In genomic region chr4:159766241-159766640, GRCh38 we compare ENCODE assay signal across 13 cellular contexts.
"Had no signal": no experiment of that assay in that cellular context is flagged by ENCODE, and none has a peak within 500 bp of the region (broad histone marks: within the 10 kb centered on the region; RNA-seq: fewer than 3 reads in every experiment).

No MANE protein-coding gene starts in this region.

- H3K36me3 ChIP-seq: cardiac muscle cell, lower lobe of right lung, neutrophil had no signal

- H3K4me3 ChIP-seq: cardiac muscle cell, lower lobe of right lung, smooth muscle cell had no signal

- ATAC-seq: esophagus mucosa; left cardiac atrium; lower lobe of right lung; naive thymus-derived CD4-positive, alpha-beta T cell; stimulated activated naive B cell treated with anti-CD40 and anti-IgM and Interleukin-4, amounts not matched to agents 10 μg/mL and 1 μg/mL and 100 μg/mL, for 72 hours; WTC11 had no signal

- H3K4me2 ChIP-seq: smooth muscle cell had no signal

- H3K9me3 ChIP-seq: lower lobe of right lung, neutrophil had no signal

- H3K4me1 ChIP-seq: lower lobe of right lung had no signal

- DNase-seq: activated CD4-positive, alpha-beta T cell treated with anti-CD3 and anti-CD28 coated beads, Interleukin-2, amount 10 ng/mL, durations not matched to agents 7 days and 5 days; activated naive CD4-positive, alpha-beta T cell treated with anti-CD3 and anti-CD28 coated beads, Interleukin-2, amount 10 ng/mL, durations not matched to agents 7 days and 5 days; glutamatergic neuron; left cardiac atrium; lower lobe of right lung; naive thymus-derived CD4-positive, alpha-beta T cell; posterior cingulate gyrus; stimulated activated naive B cell treated with anti-CD40 and anti-IgM and Interleukin-4, amounts not matched to agents 10 μg/mL and 1 μg/mL and 100 μg/mL, for 72 hours had no signal

- H3K27ac ChIP-seq: cardiac muscle cell, lower lobe of right lung, neutrophil had no signal

- H3K27me3 ChIP-seq: cardiac muscle cell, neutrophil had no signal
